1 cellular context compared by ENCODE assay signal in genomic region chr20:64056639-64056888, GRCh38.
A peak's percentile ranks its signal among the peaks of the same experiment; 100 is the strongest.
TF ChIP-seq lines count a peak whose summit lies in the region.

No MANE protein-coding gene starts in this region.

TF ChIP-seq in HepG2, 621 proteins besides CTCF, POLR2A, EP300 and RAD21 (continues in another document):
- TF ChIP-seq THAP7 (CRISPR knock-in tag; IDR thresholded peaks at IDR 0.05) (peak; percentile 88; the same call in 1 of the 2 replicates), KAT8 (CRISPR knock-in tag; IDR thresholded peaks at IDR 0.05) (no peak; the same call in 1 of the 2 replicates), ZMYM3 (CRISPR knock-in tag; IDR thresholded peaks at IDR 0.05) (no peak), ZNF615 (CRISPR knock-in tag; IDR thresholded peaks at IDR 0.05; ENCODE audit: borderline replicate concordance) (no peak), MAFF (IDR thresholded peaks at IDR 0.05; ENCODE audit: low read depth, low read length) (no peak), JUNB (CRISPR knock-in tag; IDR thresholded peaks at IDR 0.05; ENCODE audit: borderline replicate concordance) (no peak), IRX3 (CRISPR knock-in tag; IDR thresholded peaks at IDR 0.05; ENCODE audit: borderline replicate concordance, low read depth) (no peak), ZNF75D (CRISPR knock-in tag; IDR thresholded peaks at IDR 0.05; ENCODE audit: borderline replicate concordance) (no peak), WIZ (CRISPR knock-in tag; IDR thresholded peaks at IDR 0.05) (no peak; the same call in 1 of the 2 replicates), MEIS2 (CRISPR knock-in tag; IDR thresholded peaks at IDR 0.05) (peak; percentile 67; the same call in 1 of the 2 replicates), GPN1 (CRISPR knock-in tag; IDR thresholded peaks at IDR 0.05; ENCODE audit: borderline replicate concordance) (no peak), CSRNP2 (CRISPR knock-in tag; conservative IDR thresholded peaks at IDR 0.05; ENCODE audit: low read depth) (no peak), LRRFIP1 (CRISPR knock-in tag; conservative IDR thresholded peaks at IDR 0.05) (no peak), SMAD1 (CRISPR knock-in tag; IDR thresholded peaks at IDR 0.05; ENCODE audit: borderline replicate concordance, low read depth) (no peak), CREB3 (CRISPR knock-in tag; IDR thresholded peaks at IDR 0.05) (no peak), GABPA (IDR thresholded peaks at IDR 0.05; ENCODE audit: low read depth, low read length) (no peak), GABPA (CRISPR knock-in tag; IDR thresholded peaks at IDR 0.05; ENCODE audit: low read depth) (0 out of 2 replicates have a peak, but pooled peaks have one; percentile 42), ZHX2 (IDR thresholded peaks at IDR 0.05; ENCODE audit: low read depth) (0 out of 2 replicates have a peak, but pooled peaks have one; percentile 29), ZHX2 (CRISPR knock-in tag; IDR thresholded peaks at IDR 0.05; ENCODE audit: borderline replicate concordance) (no peak), CERS6 (CRISPR knock-in tag; IDR thresholded peaks at IDR 0.05) (no peak), ZNF121 (CRISPR knock-in tag; IDR thresholded peaks at IDR 0.05) (no peak; the same call in 1 of the 2 replicates), ZBTB49 (CRISPR knock-in tag; IDR thresholded peaks at IDR 0.05; ENCODE audit: borderline replicate concordance) (no peak), FOSL2 (CRISPR knock-in tag; IDR thresholded peaks at IDR 0.05) (no peak), RXRB (CRISPR knock-in tag; IDR thresholded peaks at IDR 0.05; ENCODE audit: borderline replicate concordance) (peak; percentile 91), HNF4A (CRISPR knock-in tag; IDR thresholded peaks at IDR 0.05) (peak; percentile 74), ZSCAN9 (CRISPR knock-in tag; IDR thresholded peaks at IDR 0.05; ENCODE audit: borderline replicate concordance) (0 out of 2 replicates have a peak, but pooled peaks have one; percentile 26), SP4 (CRISPR knock-in tag; IDR thresholded peaks at IDR 0.05) (no peak), NFATC3 (CRISPR knock-in tag; IDR thresholded peaks at IDR 0.05) (no peak), ZNF138 (CRISPR knock-in tag; IDR thresholded peaks at IDR 0.05; ENCODE audit: low read depth) (no peak; the same call in 1 of the 2 replicates), REST (IDR thresholded peaks at IDR 0.05; ENCODE audit: borderline replicate concordance in 1 of 2, low read depth in 1 of 2, low read length in 2 of 2) (no peak), ZNF335 (CRISPR knock-in tag; IDR thresholded peaks at IDR 0.05) (no peak), MIER3 (CRISPR knock-in tag; IDR thresholded peaks at IDR 0.05; ENCODE audit: borderline replicate concordance) (no peak), IRF9 (CRISPR knock-in tag; IDR thresholded peaks at IDR 0.05; ENCODE audit: borderline replicate concordance) (no peak), ZNF562 (CRISPR knock-in tag; IDR thresholded peaks at IDR 0.05; ENCODE audit: borderline replicate concordance) (no peak), ZBTB43 (CRISPR knock-in tag; conservative IDR thresholded peaks at IDR 0.05) (no peak), KDM2A (CRISPR knock-in tag; IDR thresholded peaks at IDR 0.05; ENCODE audit: borderline replicate concordance, low read depth) (no peak), ZNF652 (CRISPR knock-in tag; IDR thresholded peaks at IDR 0.05; ENCODE audit: borderline replicate concordance, low read depth) (no peak), HDAC1 (CRISPR knock-in tag; IDR thresholded peaks at IDR 0.05) (peak; percentile 58; the same call in 1 of the 2 replicates), SPEN (CRISPR knock-in tag; IDR thresholded peaks at IDR 0.05; ENCODE audit: low read depth) (no peak)
